9 cellular contexts compared by ENCODE assay signal in the genomic region with DNA sequence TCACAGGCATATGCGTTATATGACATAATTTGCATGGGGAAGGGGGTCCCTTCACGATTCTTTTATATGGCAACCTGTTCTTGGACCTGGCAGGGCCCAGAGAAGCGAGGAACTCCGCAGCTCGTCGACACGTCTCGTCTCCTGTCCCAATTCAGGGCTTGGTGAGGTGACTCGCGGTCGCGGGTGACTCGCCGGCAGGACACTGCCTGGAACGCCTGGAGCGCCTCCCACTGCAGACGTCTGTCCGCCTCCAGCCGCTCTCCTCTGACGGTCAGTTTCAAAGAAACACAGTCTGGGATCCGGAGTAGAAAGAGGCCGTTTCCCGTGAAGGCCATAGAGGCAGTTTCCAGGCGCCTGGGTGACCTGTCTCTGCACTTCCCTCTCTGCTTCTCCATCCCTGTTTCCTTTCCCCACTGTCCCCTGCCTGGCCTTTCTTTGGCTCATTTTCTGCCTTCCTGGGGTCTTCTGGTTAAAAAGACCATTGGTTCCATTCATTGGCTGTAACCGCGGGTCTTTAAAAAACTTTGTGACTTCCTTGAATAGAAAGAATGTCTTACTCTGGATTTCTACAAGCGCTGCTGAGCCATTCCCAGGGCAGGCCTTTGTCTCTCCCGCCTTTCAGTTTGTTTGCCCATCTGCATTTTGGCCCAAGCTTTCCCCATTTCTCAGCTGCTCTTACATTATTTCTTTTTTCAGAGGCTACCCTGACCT. TPM values are rescaled to one million over a fixed set of nuclear protein-coding genes. Genes with fewer than 3 reads are reported as not detected.
DNase-seq lines count a peak whose midpoint lies in the region; ATAC-seq and TF ChIP-seq lines count a peak whose summit lies in the region.
"Had no signal": no experiment of that assay in that cellular context is flagged by ENCODE, and none has a peak within 500 bp of the region (broad histone marks: within the 10 kb centered on the region; RNA-seq: fewer than 3 reads in every experiment).

No MANE protein-coding gene starts in this region.

- TF ChIP-seq POLR2A in adrenal gland (IDR thresholded peaks at IDR 0.05) (peak; percentile 58 to 88), spleen (IDR thresholded peaks at IDR 0.05) (no peak)

- TF ChIP-seq CTCF in HEK293 (tag by site-specific recombination; IDR thresholded peaks at IDR 0.05) (no peak), adrenal gland (IDR thresholded peaks at IDR 0.05) (no peak), spleen (IDR thresholded peaks at IDR 0.05 in 8 of 11, conservative IDR thresholded peaks at IDR 0.05 in 3 of 11) (no peak)

- POLR2A ChIA-PET in HEK293 (lab: Yijun Ruan, JAX), result interaction anchor here (1.0 to 2.7 kb wide), 5 partner anchors 11 to 112 kb away, joined by 3 to 11 read pairs (median 5); no protein-coding TSS in a partner anchor

- CTCF ChIA-PET in HEK293 (lab: Yijun Ruan, JAX), result interaction anchor here (1.7 kb wide), 1 partner anchor 19 kb away, joined by 5 read pairs; no protein-coding TSS in a partner anchor

- H3K36me3 ChIP-seq in HEK293 (ENCODE audit: control insufficient read depth in 2 of 2, insufficient read depth in 1 of 2, low read length in 2 of 2) (peaks cover 0 to 30% of the 10 kb centered on the region in 2 experiments; a peak in 2 of 3 replicates), adrenal gland (replicated peaks in 1 of 2) (peaks cover 0 to 31% of the 10 kb centered on the region in 2 donors), spleen (peaks cover 0 to 53% (median 20%) of the 10 kb centered on the region in 6 donors)

- DNase-seq in adrenal gland (peak; percentile 75 to 95 (median 90)), iPS-NIHi7 (ENCODE audit: extremely low spot score) (peak; percentile 22), spleen (peak; percentile 89), SIG-M5 (lab: John Stamatoyannopoulos, UW) (no peak), UCSD-AML1 (lab: John Stamatoyannopoulos, UW; ENCODE audit: unreplicated experiment) (no peak)
- DNase-seq: NCI-H524 treated with DMSO at 0.1 percent for 48 hours had no signal

- H3K27ac ChIP-seq in HEK293 (ENCODE audit: extremely low read depth, low read depth, low read length) (no peak overlapping the region), adrenal gland (peak overlapping the region; percentile 97 to 99 (median 98)), spleen (peak overlapping the region; percentile 92 to 99 (median 98))

- H3K4me3 ChIP-seq in HEK293 (ENCODE audit: low read depth, low read length), result peak overlapping the region; percentile 76
- peak overlapping the region in 2 of 4 donors; percentile 68 to 81 for H3K4me3 ChIP-seq in adrenal gland
- peak overlapping the region; percentile 79 to 91 (median 86) for H3K4me3 ChIP-seq in spleen

- H3K4me1 ChIP-seq in HEK293 (ENCODE audit: control insufficient read depth, insufficient read depth, low read length) (peaks cover 5% of the 10 kb centered on the region; the same call in 1 of the 2 replicates), adrenal gland (replicated peaks in 1 of 2) (peaks cover 0 to 44% of the 10 kb centered on the region in 2 donors), spleen (peaks cover 18 to 95% (median 71%) of the 10 kb centered on the region in 6 donors)

- no peaks in the 10 kb centered on the region for H3K27me3 ChIP-seq in adrenal gland
- no peaks in the 10 kb centered on the region for H3K27me3 ChIP-seq in spleen (replicated peaks in 1 of 7)

- 28 to 40% (median 34%) methylated on average over 13 to 28 of the region's 28 CpGs for WGBS in adrenal gland, 4 donors
- WGBS in spleen, 5 donors, result 63 to 78% (median 71%) methylated on average over 13 to 28 of the region's 28 CpGs

- no peak for ATAC-seq in GM21723 (IDR thresholded peaks at IDR 0.05; ENCODE audit: unreplicated experiment)
- no peak for ATAC-seq in GM18907 (IDR thresholded peaks at IDR 0.05; ENCODE audit: unreplicated experiment)

- intact Hi-C loops in adrenal gland (cut with DNase I), result loop anchor here (5.0 to 10.0 kb wide), 2 partner anchors 55 to 98 kb away; a partner anchor contains a TSS
- intact Hi-C loops in spleen (cut with DNase I; ENCODE audit: low total_unique reads), result no loop called here

- H3K9me3 ChIP-seq in HEK293 (ENCODE audit: control insufficient read depth, insufficient read depth, low read depth, low read length) (no peaks in the 10 kb centered on the region), adrenal gland (replicated peaks in 1 of 3) (no peaks in the 10 kb centered on the region), spleen (no peaks in the 10 kb centered on the region)

TF ChIP-seq in HEK293, 187 proteins besides CTCF, POLR2A, EP300 and RAD21:
- TF ChIP-seq SP7 (tag by site-specific recombination; IDR thresholded peaks at IDR 0.05) (no peak), ZNF792 (tag by site-specific recombination; IDR thresholded peaks at IDR 0.05) (no peak), ZNF600 (tag by site-specific recombination; IDR thresholded peaks at IDR 0.05) (peak; percentile 19; the same call in 1 of the 2 replicates)

RNA-seq across cellular contexts. Expression of a gene that starts 1.2 kb away (rescaled TPM):
- total RNA-seq in adrenal gland, result 10 to 100 TPM in 7 of 8 donors, 1 to 10 TPM in 1; 6.9 to 47.1 (median 24.8) TPM
- polyA plus RNA-seq in adrenal gland, result 100 to 1,000 TPM in 2 of 3 donors, 10 to 100 TPM in 1; 15.9 to 132 (median 112) TPM
- total RNA-seq in spleen, result 10 to 100 TPM; 22.2 to 80.0 (median 54.4) TPM
- 10 to 100 TPM; 30.2 to 70.1 (median 56.3) TPM for polyA plus RNA-seq in spleen

RNA-seq across cellular contexts. Expression of a gene that starts 54.9 kb away (rescaled TPM):
- total RNA-seq in adrenal gland, result 1 to 10 TPM in 1 of 8 donors, not detected in 7; 1.7 TPM
- polyA plus RNA-seq in adrenal gland, result not detected
- not detected for total RNA-seq in spleen
- under 1 TPM in 1 of 3 donors, not detected in 2; 0.03 TPM for polyA plus RNA-seq in spleen

Comparison
In these comparisons a context has a peak if more than half of its experiments do, and no peak if none do; other contexts are left out.
1. DNase-seq: peak in adrenal gland (7 of 7), iPS-NIHi7 (single experiment) and spleen (single experiment); none in SIG-M5 (single experiment) and UCSD-AML1 (single experiment).
2. POLR2A ChIP-seq: peak in adrenal gland (2 of 2); none in spleen (0 of 3).